32 cellular contexts compared by ENCODE assay signal in the genomic region with DNA sequence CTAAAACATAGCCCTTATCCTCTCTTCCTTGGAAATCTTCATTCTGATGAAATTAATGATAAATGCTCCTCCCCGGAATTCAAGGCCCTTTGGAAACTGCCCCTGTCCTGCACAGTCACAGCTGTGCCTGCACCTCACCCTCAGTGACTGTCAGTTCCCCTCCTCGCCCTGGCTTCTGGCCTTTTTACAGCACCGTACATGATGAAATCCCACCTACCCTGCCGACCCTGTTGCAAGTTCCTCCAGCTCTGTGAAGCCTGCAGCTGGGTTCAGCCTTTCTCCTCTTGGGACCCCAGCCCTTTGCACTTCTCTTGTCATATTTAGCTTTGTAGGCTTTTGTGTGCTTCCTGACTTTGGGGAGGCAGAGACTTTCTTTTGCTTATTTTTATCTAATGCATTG. TPM values are rescaled to one million over a fixed set of nuclear protein-coding genes. Genes with fewer than 3 reads are reported as not detected.
"Had no signal": no experiment of that assay in that cellular context is flagged by ENCODE, and none has a peak within 500 bp of the region (broad histone marks: within the 10 kb centered on the region; RNA-seq: fewer than 3 reads in every experiment).

No MANE protein-coding gene starts in this region.

- H3K36me3 Mint-ChIP-seq: activated naive CD4-positive, alpha-beta T cell treated with anti-CD3 and anti-CD28 coated beads, Interleukin-2, amount 50 U/mL, for 24 hours; activated naive CD8-positive, alpha-beta T cell treated with anti-CD3 and anti-CD28 coated beads, Interleukin-2, amount 10 ng/mL, durations not matched to agents 7 days and 5 days had no signal

- H3K27me3 Mint-ChIP-seq: activated CD4-positive, alpha-beta T cell treated with anti-CD3 and anti-CD28 coated beads, Interleukin-2, amount 10 ng/mL, durations not matched to agents 24 days and 14 days; activated T-cell treated with anti-CD3 and anti-CD28 coated beads, Interleukin-2, amount 50 U/mL, for 24 hours had no signal

- H3K4me1 Mint-ChIP-seq: activated CD4-positive, alpha-beta T cell treated with anti-CD3 and anti-CD28 coated beads, Interleukin-2, amount 10 ng/mL, durations not matched to agents 24 days and 14 days; activated naive CD4-positive, alpha-beta T cell treated with anti-CD3 and anti-CD28 coated beads, Interleukin-2, amount 50 U/mL, for 24 hours; activated naive CD8-positive, alpha-beta T cell treated with anti-CD3 and anti-CD28 coated beads, Interleukin-2, amount 10 ng/mL, durations not matched to agents 7 days and 5 days; central memory CD8-positive, alpha-beta T cell had no signal

- H3K27ac Mint-ChIP-seq: activated CD4-positive, alpha-beta T cell treated with anti-CD3 and anti-CD28 coated beads, Interleukin-2, amount 10 ng/mL, durations not matched to agents 24 days and 14 days; activated CD8-positive, alpha-beta T cell treated with anti-CD3 and anti-CD28 coated beads, Interleukin-2, amount 10 ng/mL, durations not matched to agents 7 days and 5 days; activated naive CD4-positive, alpha-beta T cell treated with anti-CD3 and anti-CD28 coated beads, Interleukin-2, amount 50 U/mL, for 24 hours; activated naive CD8-positive, alpha-beta T cell treated with anti-CD3 and anti-CD28 coated beads, Interleukin-2, amount 10 ng/mL, durations not matched to agents 7 days and 5 days; activated T-cell treated with anti-CD3 and anti-CD28 coated beads, Interleukin-2, amount 50 U/mL, for 24 hours; activated T-helper 2 cell treated with anti-CD3 and anti-CD28 coated beads, Interferon-gamma antibody, Interleukin-2, Interleukin-4, amounts not matched to agents 10 μg/mL and 5 μg/mL and 100 μg/mL, durations not matched to agents 14 hours and 24 hours and 36 hours had no signal

- DNase-seq: activated CD4-positive, alpha-beta T cell treated with anti-CD3 and anti-CD28 coated beads, Interleukin-2, amount 10 ng/mL, durations not matched to agents 24 days and 14 days; activated CD4-positive, alpha-beta T cell treated with anti-CD3 and anti-CD28 coated beads, Interleukin-2, amount 50 U/mL, for 48 hours; activated CD8-positive, alpha-beta T cell treated with anti-CD3 and anti-CD28 coated beads, Interleukin-2, amount 10 ng/mL, durations not matched to agents 7 days and 5 days; activated gamma-delta T cell; activated naive CD4-positive, alpha-beta T cell treated with Interleukin-2 at 50 U/mL for 16 hours; activated naive CD8-positive, alpha-beta T cell treated with anti-CD3 and anti-CD28 coated beads, Interleukin-2, amount 10 ng/mL, durations not matched to agents 7 days and 5 days; activated T-cell treated with anti-CD3 and anti-CD28 coated beads, Interleukin-2, amount 50 U/mL, for 24 hours; amygdala; NCI-H1048; NCI-H1105 treated with DMSO at 0.1 percent for 48 hours; NCI-H1436; NCI-H1694; NCI-H1930; NCI-H2081 treated with DMSO at 0.1 percent for 48 hours; NCI-H226; NCI-H446 treated with DMSO at 0.1 percent for 48 hours; NCI-H524; SHP77; SJCRH30; T1000 had no signal

- ATAC-seq: activated CD8-positive, alpha-beta T cell treated with anti-CD3 and anti-CD28 coated beads, Interleukin-2, amount 10 ng/mL, durations not matched to agents 7 days and 5 days; Panc1 had no signal

- H3K36me3 ChIP-seq: ascending aorta, cardiac muscle cell, SJCRH30 had no signal

- H3K4me3 Mint-ChIP-seq: activated CD4-positive, alpha-beta T cell treated with anti-CD3 and anti-CD28 coated beads, Interleukin-2, amount 10 ng/mL, durations not matched to agents 24 days and 14 days; activated CD8-positive, alpha-beta T cell treated with anti-CD3 and anti-CD28 coated beads, Interleukin-2, amount 10 ng/mL, durations not matched to agents 7 days and 5 days; activated naive CD4-positive, alpha-beta T cell treated with anti-CD3 and anti-CD28 coated beads, Interleukin-2, amount 50 U/mL, for 24 hours; activated naive CD8-positive, alpha-beta T cell treated with anti-CD3 and anti-CD28 coated beads, Interleukin-2, amount 10 ng/mL, durations not matched to agents 7 days and 5 days; activated T-cell treated with anti-CD3 and anti-CD28 coated beads, Interleukin-2, amount 50 U/mL, for 24 hours; central memory CD8-positive, alpha-beta T cell had no signal

- H3K27ac ChIP-seq: ascending aorta, cardiac muscle cell, SJCRH30, SK-N-MC had no signal

- H3K4me1 ChIP-seq: ascending aorta, SJCRH30 had no signal

- H3K9me3 ChIP-seq: ascending aorta, SJCRH30 had no signal

- H3K4me3 ChIP-seq: ascending aorta, cardiac muscle cell, SJCRH30, SK-N-MC had no signal

- H3K9me3 Mint-ChIP-seq: activated naive CD4-positive, alpha-beta T cell treated with anti-CD3 and anti-CD28 coated beads, Interleukin-2, amount 50 U/mL, for 24 hours; activated T-cell treated with anti-CD3 and anti-CD28 coated beads, Interleukin-2, amount 50 U/mL, for 24 hours; central memory CD8-positive, alpha-beta T cell had no signal

- H3K27me3 ChIP-seq: ascending aorta, cardiac muscle cell had no signal

RNA-seq across cellular contexts. Expression of a gene that starts 48.5 kb away (rescaled TPM):
- total RNA-seq: activated CD4-positive, alpha-beta T cell treated with anti-CD3 and anti-CD28 coated beads, Interleukin-2, amount 10 ng/mL, durations not matched to agents 24 days and 14 days; activated CD8-positive, alpha-beta T cell treated with anti-CD3 and anti-CD28 coated beads, Interleukin-2, amount 10 ng/mL, durations not matched to agents 7 days and 5 days; activated naive CD8-positive, alpha-beta T cell treated with anti-CD3 and anti-CD28 coated beads, Interleukin-2, amount 10 ng/mL, durations not matched to agents 7 days and 5 days; activated T-helper 2 cell treated with anti-CD3 and anti-CD28 coated beads, Interferon-gamma antibody, Interleukin-2, Interleukin-4, amounts not matched to agents 10 μg/mL and 5 μg/mL and 100 μg/mL, durations not matched to agents 14 hours and 24 hours and 36 hours; cardiac muscle cell; MCF 10A; RPMI7951; SJCRH30; T-helper 1 cell treated with Interleukin-12 subunit alpha and Interleukin-12 subunit beta and Interleukin-4 antibody, amounts not matched to agents 30 ng/mL and 1 ng/mL, for 36 hours; T-helper 2 cell treated with Interferon-gamma antibody and Interleukin-4, amounts not matched to agents 100 ng/mL and 5 ng/mL, for 36 hours had no signal
- polyA plus RNA-seq: adipose tissue, cardiac muscle cell had no signal
